27 cellular contexts compared by ENCODE assay signal in the genomic region with DNA sequence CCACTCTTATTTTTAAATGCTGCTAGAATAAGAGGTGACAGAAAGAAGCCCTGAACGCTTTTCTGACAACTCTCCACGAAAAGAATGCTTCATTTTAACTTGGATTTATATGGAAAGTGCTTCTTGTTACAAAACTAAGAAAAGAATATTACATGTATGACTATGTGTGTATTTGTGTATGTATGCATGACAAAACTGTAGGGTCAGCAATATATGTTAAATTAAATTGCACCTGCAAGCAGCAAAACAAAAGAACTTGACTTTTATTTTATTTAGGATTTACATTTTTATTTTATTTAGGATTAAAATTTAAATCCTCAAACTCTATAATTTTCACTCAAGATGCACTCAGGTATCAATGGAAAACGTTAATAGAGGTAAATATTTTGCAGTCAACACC.
"Had no signal": no experiment of that assay in that cellular context is flagged by ENCODE, and none has a peak within 500 bp of the region (broad histone marks: within the 10 kb centered on the region; RNA-seq: fewer than 3 reads in every experiment).

No MANE protein-coding gene starts in this region.

- H3K36me3 ChIP-seq: stomach, suprapubic skin, thoracic aorta, thyroid gland, tibial artery, tibial nerve, transverse colon, upper lobe of left lung, upper lobe of right lung, uterus, vagina had no signal

- H3K27ac ChIP-seq: stomach, suprapubic skin, testis, thoracic aorta, thyroid gland, tibial artery, tibial nerve, transverse colon, upper lobe of left lung, upper lobe of right lung, uterus, vagina had no signal

- FAIRE-seq: urothelium cell line had no signal

- H3K4me1 ChIP-seq: stomach, suprapubic skin, testis, thyroid gland, transverse colon, upper lobe of left lung, upper lobe of right lung, uterus, vagina had no signal

- H3K4me3 ChIP-seq: stomach, suprapubic skin, testis, thoracic aorta, thyroid gland, tibial artery, tibial nerve, transverse colon, upper lobe of left lung, upper lobe of right lung, uterus, vagina had no signal

- DNase-seq: stimulated activated CD4-positive, alpha-beta T cell treated with anti-CD3 and anti-CD28 coated beads, Interleukin-2, amount 100 ng/mL, for 48 hours; stimulated activated CD4-positive, alpha-beta T cell treated with anti-CD3 and anti-CD28 coated beads, Interleukin-4, amount 100 ng/mL, for 1 hour; stimulated activated CD4-positive, alpha-beta T cell treated with anti-CD3 and anti-CD28 coated beads, Interleukin-4, amount 100 ng/mL, for 24 hours; stimulated activated CD4-positive, alpha-beta T cell treated with anti-CD3 and anti-CD28 coated beads, Interleukin-4, amount 100 ng/mL, for 4 hours; stimulated activated CD8-positive, alpha-beta memory T cell treated with anti-CD3 and anti-CD28 coated beads, Interleukin-4, amount 100 ng/mL, for 48 hours; stimulated activated naive B cell treated with anti-CD40 and anti-IgM and Interleukin-4, amounts not matched to agents 10 μg/mL and 1 μg/mL and 100 μg/mL, for 72 hours; stimulated activated naive CD4-positive, alpha-beta T cell; stimulated activated naive CD4-positive, alpha-beta T cell treated with Interleukin-2 at 50 U/mL for 16 hours; stimulated activated naive CD8-positive, alpha-beta T cell treated with anti-CD3 and anti-CD28 coated beads, Interleukin-15, amount 100 ng/mL, for 72 hours; stimulated activated naive CD8-positive, alpha-beta T cell treated with anti-CD3 and anti-CD28 coated beads, Interleukin-15, Interleukin-2, amounts not matched to agents 100 U/mL and 50 U/mL, for 24 hours; stomach; substantia nigra; testis; thyroid gland; tibial artery; transverse colon; trophoblast cell; upper lobe of left lung; upper lobe of right lung; uterus had no signal

- H3K9me3 ChIP-seq: stomach, suprapubic skin, testis, thoracic aorta, thyroid gland, tibial artery, transverse colon, upper lobe of left lung, upper lobe of right lung, uterus, vagina had no signal

- H3K27me3 ChIP-seq: stomach, suprapubic skin, testis, thyroid gland, tibial artery, tibial nerve, transverse colon, upper lobe of left lung, upper lobe of right lung, uterus, vagina had no signal

- ATAC-seq: stimulated activated effector memory CD8-positive, alpha-beta T cell treated with anti-CD3 and anti-CD28 coated beads, Interleukin-12 subunit alpha, Interleukin-12 subunit beta, amount 100 ng/mL, for 72 hours; stimulated activated memory B cell treated with anti-CD40 and anti-IgM and Interleukin-4, amounts not matched to agents 10 μg/mL and 1 μg/mL and 100 μg/mL, for 72 hours; stimulated activated naive B cell treated with anti-CD40 and anti-IgM and Interleukin-4, amounts not matched to agents 10 μg/mL and 1 μg/mL and 100 μg/mL, for 72 hours; stimulated activated naive CD8-positive, alpha-beta T cell treated with anti-CD3 and anti-CD28 coated beads, Interleukin-15, amount 100 ng/mL, for 72 hours; stimulated activated naive CD8-positive, alpha-beta T cell treated with anti-CD3 and anti-CD28 coated beads, Interleukin-15, Interleukin-2, amounts not matched to agents 100 U/mL and 50 U/mL, for 24 hours; upper lobe of right lung had no signal
